ENCODE assay signal across 8 cellular contexts in the genomic region with DNA sequence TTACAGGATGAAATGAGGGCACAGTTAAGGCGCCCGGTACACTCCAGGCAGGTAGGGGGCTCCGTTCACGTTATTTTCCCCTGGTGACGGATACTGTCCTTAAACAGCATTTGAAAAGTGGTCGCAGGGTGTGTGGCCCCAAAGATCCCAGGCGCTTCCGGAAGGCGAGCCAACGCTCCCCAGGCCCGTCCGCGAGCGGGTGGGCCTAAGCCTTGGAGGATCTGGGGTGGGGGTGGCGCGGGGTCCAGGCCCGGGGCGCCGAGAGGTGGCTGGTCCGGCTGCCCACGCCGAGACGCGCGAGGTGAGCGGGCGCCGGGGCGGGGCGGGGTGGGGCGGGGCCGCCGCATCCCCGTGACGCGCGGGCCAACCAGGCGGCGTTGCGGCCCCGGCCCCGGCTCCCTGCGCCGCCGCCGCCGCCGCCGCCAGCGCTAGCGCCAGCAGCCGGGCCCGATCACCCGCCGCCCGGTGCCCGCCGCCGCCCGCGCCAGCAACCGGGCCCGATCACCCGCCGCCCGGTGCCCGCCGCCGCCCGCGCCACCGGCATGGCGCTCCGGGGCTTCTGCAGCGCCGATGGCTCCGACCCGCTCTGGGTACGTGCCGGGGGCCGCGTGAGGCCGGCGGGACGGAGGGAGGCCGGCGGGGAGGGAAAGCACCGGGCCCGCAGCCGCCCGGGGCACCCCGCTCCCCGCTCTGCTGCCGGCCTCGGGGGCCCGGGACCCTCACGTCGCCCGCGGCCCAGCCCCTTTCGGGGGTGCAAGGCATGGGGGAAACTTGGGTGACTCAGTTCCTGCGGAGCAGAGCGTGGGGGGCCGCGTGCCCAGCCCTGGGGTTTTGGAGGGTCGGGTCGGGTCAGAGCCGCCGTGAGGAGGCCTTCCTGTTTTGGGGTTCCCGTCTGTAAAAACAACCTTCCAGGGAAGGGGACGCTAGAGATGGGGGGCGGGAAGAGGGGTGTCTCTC. TPM values are rescaled to one million over a fixed set of nuclear protein-coding genes. Genes with fewer than 3 reads are reported as not detected.
DNase-seq lines count a peak whose midpoint lies in the region; ATAC-seq and TF ChIP-seq lines count a peak whose summit lies in the region.

ABCC1 (plus strand) TSS at position 407 of the 957 bp plus-strand sequence; CDS start at position 543, 136 bp downstream.

- peak within 1 kb of the TSS; percentile 74 for H3K4me2 ChIP-seq in SU-DHL-6 (ENCODE audit: low read depth, low read length, poor library complexity, severe bottlenecking)

- H4K20me1 ChIP-seq in SU-DHL-6 (ENCODE audit: low read depth, low read length) = no peaks in the 10 kb centered on the region; the same call in 1 of the 2 replicates

- no peaks in the 10 kb centered on the region for H3K27me3 ChIP-seq in SU-DHL-6 (ENCODE audit: low read length)
- no peaks in the 10 kb centered on the region for H3K27me3 ChIP-seq in right cardiac atrium (ENCODE audit: control insufficient read depth, insufficient read depth)

- H3K36me3 ChIP-seq in SU-DHL-6 (ENCODE audit: low read length) = no peaks in the 10 kb centered on the region

- peak within 1 kb of the TSS; percentile 91 for H3K9ac ChIP-seq in SU-DHL-6 (ENCODE audit: low read length)

- no peaks in the 10 kb centered on the region; the same call in 1 of the 2 replicates for H3F3A ChIP-seq in SU-DHL-6 (ENCODE audit: insufficient read depth)

- H3K79me2 ChIP-seq in SU-DHL-6 (ENCODE audit: insufficient read depth, low read length) = peaks cover 49% of the 10 kb centered on the region

- H3K4me3 ChIP-seq in SU-DHL-6 (ENCODE audit: insufficient read depth, low read length, poor library complexity, severe bottlenecking) (peak within 1 kb of the TSS; percentile 86), right cardiac atrium (ENCODE audit: low read length) (peak within 1 kb of the TSS; percentile 99)

- peak; percentile 66 for ATAC-seq in HG03280 (IDR thresholded peaks at IDR 0.05; ENCODE audit: unreplicated experiment)
- ATAC-seq in activated naive CD8-positive, alpha-beta T cell treated with anti-CD3 and anti-CD28 coated beads, Interleukin-2, amount 50 U/mL, for 24 hours = peak; percentile 65
- ATAC-seq in right cardiac atrium = peak; percentile 60 to 71
- ATAC-seq in sciatic nerve = peak; percentile 56
- no peak for ATAC-seq in GM18519 (IDR thresholded peaks at IDR 0.05; ENCODE audit: low FRiP score, unreplicated experiment)

- H3K4me1 Mint-ChIP-seq in activated naive CD8-positive, alpha-beta T cell treated with anti-CD3 and anti-CD28 coated beads, Interleukin-2, amount 50 U/mL, for 24 hours = peaks cover 59% of the 10 kb centered on the region

- peaks cover 2% of the 10 kb centered on the region for H3K27me3 Mint-ChIP-seq in activated naive CD8-positive, alpha-beta T cell treated with anti-CD3 and anti-CD28 coated beads, Interleukin-2, amount 50 U/mL, for 24 hours

- H3K9me2 ChIP-seq in SU-DHL-6 (replicated peaks; ENCODE audit: insufficient read depth, low read length) = no peaks in the 10 kb centered on the region

- H3K9me3 ChIP-seq in SU-DHL-6 (ENCODE audit: insufficient read depth, low read length) (no peaks in the 10 kb centered on the region), right cardiac atrium (ENCODE audit: control insufficient read depth, low read length) (no peaks in the 10 kb centered on the region)

- H3K9me3 Mint-ChIP-seq in activated naive CD8-positive, alpha-beta T cell treated with anti-CD3 and anti-CD28 coated beads, Interleukin-2, amount 50 U/mL, for 24 hours = no peaks in the 10 kb centered on the region

- H2AFZ ChIP-seq in SU-DHL-6 (ENCODE audit: low read depth, low read length, severe bottlenecking) = peak within 1 kb of the TSS; percentile 92

- peak; percentile 12 for DNase-seq in NK-92 treated with Interleukin-12 subunit alpha and Interleukin-12 subunit beta, amount 100 ng/mL, for 24 hours (lab: John Stamatoyannopoulos, UW)
- DNase-seq in NK-92 (lab: John Stamatoyannopoulos, UW; ENCODE audit: unreplicated experiment) (no peak), right cardiac atrium (peak; percentile 41 to 76 (median 72)), sciatic nerve (ENCODE audit: low spot score) (peak; percentile 70)
- DNase-seq in activated naive CD8-positive, alpha-beta T cell treated with anti-CD3 and anti-CD28 coated beads, Interleukin-2, amount 50 U/mL, for 24 hours = peak; percentile 76

- no peak for TF ChIP-seq CTCF in SU-DHL-6 (IDR thresholded peaks at IDR 0.05; ENCODE audit: insufficient read depth, low read length, poor library complexity, severe bottlenecking)

- intact Hi-C loops in right cardiac atrium (cut with DNase I) = loop anchor here in 2 of 4 donors (10.0 kb wide), 2 partner anchors 45 to 85 kb away; no protein-coding TSS in a partner anchor
- intact Hi-C loops in sciatic nerve (cut with DNase I) = no loop called here

- H3K4me3 Mint-ChIP-seq in activated naive CD8-positive, alpha-beta T cell treated with anti-CD3 and anti-CD28 coated beads, Interleukin-2, amount 50 U/mL, for 24 hours = peak within 1 kb of the TSS; percentile 92

- H3K4me1 ChIP-seq in right cardiac atrium (ENCODE audit: control insufficient read depth, insufficient read depth, low read length) = peaks cover 7% of the 10 kb centered on the region

- peaks cover 16% of the 10 kb centered on the region for H3K36me3 Mint-ChIP-seq in activated naive CD8-positive, alpha-beta T cell treated with anti-CD3 and anti-CD28 coated beads, Interleukin-2, amount 50 U/mL, for 24 hours (ENCODE audit: low read depth)

- H3K27ac Mint-ChIP-seq in activated naive CD8-positive, alpha-beta T cell treated with anti-CD3 and anti-CD28 coated beads, Interleukin-2, amount 50 U/mL, for 24 hours = peak within 1 kb of the TSS; percentile 98

- WGBS in right cardiac atrium = under 1% methylated on average over 98 of the region's 112 CpGs

- H3K27ac ChIP-seq in SU-DHL-6 (ENCODE audit: low read depth, low read length) (peak within 1 kb of the TSS; percentile 60), right cardiac atrium (ENCODE audit: low read length) (peak within 1 kb of the TSS; percentile 76)

RNA-seq across cellular contexts. Expression of gene ABCC1, which starts in this region (rescaled TPM):
- total RNA-seq in right cardiac atrium (10 to 100 TPM; 17.4 to 30.9 (median 26.0) TPM), sciatic nerve (34.2 TPM)
- 9.7 TPM for polyA plus RNA-seq in right cardiac atrium
